Comparison of ENCODE assay signal across 9 cellular contexts in the genomic region with DNA sequence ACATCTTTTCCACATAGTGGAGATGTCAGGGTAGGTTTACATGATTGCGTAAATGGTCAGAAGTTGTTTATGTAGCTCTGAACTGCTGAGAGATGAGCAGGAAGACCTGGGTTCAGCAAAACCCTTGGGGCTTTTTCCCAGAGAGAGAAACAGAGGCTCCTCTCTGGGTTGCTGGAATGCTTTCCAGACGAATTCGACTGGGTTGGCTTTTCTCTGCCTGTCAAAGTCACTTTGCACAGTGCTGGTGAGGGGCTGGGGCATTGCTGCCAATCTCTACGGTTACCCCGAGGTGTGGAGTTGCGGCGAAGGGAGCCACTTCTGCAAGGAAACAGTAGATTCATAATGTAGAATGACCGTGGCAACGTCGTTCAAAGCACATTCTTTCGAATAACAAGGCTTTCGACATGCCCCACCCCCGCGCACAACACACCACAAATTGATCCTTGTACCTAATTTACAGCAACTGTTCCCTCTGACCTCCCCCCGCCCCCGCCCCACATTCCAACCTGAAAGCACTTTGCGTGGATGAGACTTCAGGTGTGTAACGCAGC. TPM values are rescaled to one million over a fixed set of nuclear protein-coding genes. Genes with fewer than 3 reads are reported as not detected.
DNase-seq lines count a peak whose midpoint lies in the region; ATAC-seq and TF ChIP-seq lines count a peak whose summit lies in the region.
"Had no signal": no experiment of that assay in that cellular context is flagged by ENCODE, and none has a peak within 500 bp of the region (broad histone marks: within the 10 kb centered on the region; RNA-seq: fewer than 3 reads in every experiment).

No MANE protein-coding gene starts in this region.

- no peak overlapping the region; the same call in 1 of the 2 replicates for H3K9ac ChIP-seq in KMS-11

- TF ChIP-seq EP300 in stomach (IDR thresholded peaks at IDR 0.05), result no peak

- DNase-seq in ascending aorta (ENCODE audit: low spot score in 2 of 2), result peak in 1 of 2 donors; percentile 65
- peak in 1 of 2 donors; percentile 37 for DNase-seq in left colon
- no peak for DNase-seq in stomach
- no peak for DNase-seq in WTC11 (ENCODE audit: low spot score)
- DNase-seq in activated gamma-delta T cell (lab: John Stamatoyannopoulos, UW), result no peak
- DNase-seq: central memory CD4-positive, alpha-beta T cell had no signal

- no peaks in the 10 kb centered on the region for H3K4me1 Mint-ChIP-seq in WTC11

- no peaks in the 10 kb centered on the region for H3K79me2 ChIP-seq in KMS-11 (ENCODE audit: insufficient read depth, low read depth)

- CTCF ChIA-PET in WTC11 (lab: Charles Lee), result no interaction called here

- POLR2A ChIA-PET in WTC11 (lab: Charles Lee), result no interaction called here

- intact Hi-C loops in ascending aorta (cut with DNase I) (loop anchor here (1.0 to 10.0 kb wide), 2 partner anchors 18 to 1027 kb away; partner anchors contain the start of gene TRNT1), left colon (cut with DNase I, micrococcal nuclease) (no loop called here), stomach (cut with DNase I; ENCODE audit: low total_unique reads) (no loop called here)

- H3K4me3 Mint-ChIP-seq in WTC11, result no peak overlapping the region

- ATAC-seq in left colon, result peak; percentile 2
- no peak for ATAC-seq in WTC11
- ATAC-seq in GM18907 (IDR thresholded peaks at IDR 0.05; ENCODE audit: unreplicated experiment), result no peak

- H3K36me3 Mint-ChIP-seq in WTC11, result peaks cover 64% of the 10 kb centered on the region

- H3K27me3 ChIP-seq in KMS-11 (ENCODE audit: insufficient read depth, low read depth) (no peaks in the 10 kb centered on the region), ascending aorta (no peaks in the 10 kb centered on the region), stomach (peaks cover 0 to 62% (median 24%) of the 10 kb centered on the region in 3 donors)

- no peak overlapping the region for H3K27ac Mint-ChIP-seq in WTC11

- H4K20me1 ChIP-seq in KMS-11 (ENCODE audit: insufficient read depth), result no peaks in the 10 kb centered on the region

- no peak for TF ChIP-seq POLR2A in stomach (IDR thresholded peaks at IDR 0.05)

- H2AFZ ChIP-seq in KMS-11 (ENCODE audit: low read depth), result peak overlapping the region; percentile 71; the same call in 1 of the 2 replicates

- H3K27ac ChIP-seq in KMS-11 (no peak overlapping the region), ascending aorta (peak overlapping the region; percentile 82 to 93), stomach (peak overlapping the region in 4 of 5 donors; percentile 13 to 82 (median 74))

- WGBS in stomach, 5 donors, result 4 to 8% (median 6%) methylated on average over 18 of the region's 18 CpGs

- H3K9me3 ChIP-seq in ascending aorta, result no peaks in the 10 kb centered on the region
- H3K9me3 ChIP-seq in stomach, result no peaks in the 10 kb centered on the region

- peak overlapping the region; percentile 60 for H3K4me2 ChIP-seq in KMS-11

- H3K9me3 Mint-ChIP-seq in WTC11, result peaks cover 77% of the 10 kb centered on the region

- no peak for TF ChIP-seq CTCF in KMS-11 (conservative IDR thresholded peaks at IDR 0.05; ENCODE audit: low read depth, low read length)
- no peak for TF ChIP-seq CTCF in ascending aorta (IDR thresholded peaks at IDR 0.05)
- no peak for TF ChIP-seq CTCF in stomach (IDR thresholded peaks at IDR 0.05)
- no peak for TF ChIP-seq CTCF in WTC11 (IDR thresholded peaks at IDR 0.05)

- peaks cover 23% of the 10 kb centered on the region for H3K27me3 Mint-ChIP-seq in WTC11 (ENCODE audit: low read depth)

- H3K36me3 ChIP-seq in KMS-11 (ENCODE audit: insufficient read depth), result no peaks in the 10 kb centered on the region
- H3K36me3 ChIP-seq in ascending aorta, result no peaks in the 10 kb centered on the region
- H3K36me3 ChIP-seq in stomach, result no peaks in the 10 kb centered on the region

- H3K4me3 ChIP-seq in KMS-11 (IDR thresholded peaks at IDR 0.05; ENCODE audit: insufficient read depth, low read depth, low read length) (no peak overlapping the region), ascending aorta (peak overlapping the region; percentile 51 to 77), stomach (peak overlapping the region; percentile 48 to 58 (median 50))

- H3K4me1 ChIP-seq in KMS-11 (ENCODE audit: low read depth, poor library complexity, severe bottlenecking) (no peaks in the 10 kb centered on the region), ascending aorta (no peaks in the 10 kb centered on the region), stomach (peaks cover 0 to 35% (median 12%) of the 10 kb centered on the region in 4 donors)

TF ChIP-seq in WTC11, 78 proteins besides CTCF, POLR2A, EP300 and RAD21 (continues in another document):
- TF ChIP-seq ZNF532 (CRISPR knock-in tag; IDR thresholded peaks at IDR 0.05; ENCODE audit: borderline replicate concordance) (no peak), TP53 (CRISPR knock-in tag; IDR thresholded peaks at IDR 0.05) (no peak), HMGA2 (CRISPR knock-in tag; IDR thresholded peaks at IDR 0.05) (no peak), JUN (CRISPR knock-in tag; IDR thresholded peaks at IDR 0.05) (no peak), MYBL2 (CRISPR knock-in tag; IDR thresholded peaks at IDR 0.05) (no peak), GABPB1 (CRISPR knock-in tag; IDR thresholded peaks at IDR 0.05) (no peak)
- TF ChIP-seq, protein P1, sequence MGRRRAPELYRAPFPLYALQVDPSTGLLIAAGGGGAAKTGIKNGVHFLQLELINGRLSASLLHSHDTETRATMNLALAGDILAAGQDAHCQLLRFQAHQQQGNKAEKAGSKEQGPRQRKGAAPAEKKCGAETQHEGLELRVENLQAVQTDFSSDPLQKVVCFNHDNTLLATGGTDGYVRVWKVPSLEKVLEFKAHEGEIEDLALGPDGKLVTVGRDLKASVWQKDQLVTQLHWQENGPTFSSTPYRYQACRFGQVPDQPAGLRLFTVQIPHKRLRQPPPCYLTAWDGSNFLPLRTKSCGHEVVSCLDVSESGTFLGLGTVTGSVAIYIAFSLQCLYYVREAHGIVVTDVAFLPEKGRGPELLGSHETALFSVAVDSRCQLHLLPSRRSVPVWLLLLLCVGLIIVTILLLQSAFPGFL (CRISPR knock-in tag; IDR thresholded peaks at IDR 0.05; ENCODE audit: borderline replicate concordance), result no peak
- TF ChIP-seq, protein P2, sequence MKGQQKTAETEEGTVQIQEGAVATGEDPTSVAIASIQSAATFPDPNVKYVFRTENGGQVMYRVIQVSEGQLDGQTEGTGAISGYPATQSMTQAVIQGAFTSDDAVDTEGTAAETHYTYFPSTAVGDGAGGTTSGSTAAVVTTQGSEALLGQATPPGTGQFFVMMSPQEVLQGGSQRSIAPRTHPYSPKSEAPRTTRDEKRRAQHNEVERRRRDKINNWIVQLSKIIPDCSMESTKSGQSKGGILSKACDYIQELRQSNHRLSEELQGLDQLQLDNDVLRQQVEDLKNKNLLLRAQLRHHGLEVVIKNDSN (CRISPR knock-in tag; IDR thresholded peaks at IDR 0.05), result no peak
- TF ChIP-seq, protein P3, sequence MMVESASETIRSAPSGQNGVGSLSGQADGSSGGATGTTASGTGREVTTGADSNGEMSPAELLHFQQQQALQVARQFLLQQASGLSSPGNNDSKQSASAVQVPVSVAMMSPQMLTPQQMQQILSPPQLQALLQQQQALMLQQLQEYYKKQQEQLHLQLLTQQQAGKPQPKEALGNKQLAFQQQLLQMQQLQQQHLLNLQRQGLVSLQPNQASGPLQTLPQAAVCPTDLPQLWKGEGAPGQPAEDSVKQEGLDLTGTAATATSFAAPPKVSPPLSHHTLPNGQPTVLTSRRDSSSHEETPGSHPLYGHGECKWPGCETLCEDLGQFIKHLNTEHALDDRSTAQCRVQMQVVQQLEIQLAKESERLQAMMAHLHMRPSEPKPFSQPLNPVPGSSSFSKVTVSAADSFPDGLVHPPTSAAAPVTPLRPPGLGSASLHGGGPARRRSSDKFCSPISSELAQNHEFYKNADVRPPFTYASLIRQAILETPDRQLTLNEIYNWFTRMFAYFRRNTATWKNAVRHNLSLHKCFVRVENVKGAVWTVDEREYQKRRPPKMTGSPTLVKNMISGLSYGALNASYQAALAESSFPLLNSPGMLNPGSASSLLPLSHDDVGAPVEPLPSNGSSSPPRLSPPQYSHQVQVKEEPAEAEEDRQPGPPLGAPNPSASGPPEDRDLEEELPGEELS (CRISPR knock-in tag; IDR thresholded peaks at IDR 0.05), result no peak

RNA-seq across cellular contexts. Expression of gene CNTN4, which starts 0.9 kb away (rescaled TPM):
- 37.5 TPM for total RNA-seq in ascending aorta
- 10 to 100 TPM in 1 of 2 donors, 1 to 10 TPM in 1; 9.1 to 16.8 TPM for total RNA-seq in left colon
- 10 to 100 TPM in 2 of 5 donors, 1 to 10 TPM in 2, under 1 TPM in 1; 0.45 to 97.0 (median 8.8) TPM for total RNA-seq in stomach
- 1 to 10 TPM in 2 of 3 donors, under 1 TPM in 1; 0.55 to 5.5 (median 2.4) TPM for polyA plus RNA-seq in stomach
- not detected in 3 replicates for total RNA-seq in WTC11 (2021)
- polyA plus RNA-seq: keratinocyte had no signal
